10 cellular contexts compared by ENCODE assay signal in genomic region chr1:37919277-37919676, GRCh38. TPM values are rescaled to one million over a fixed set of nuclear protein-coding genes. Genes with fewer than 3 reads are reported as not detected.
DNase-seq lines count a peak whose midpoint lies in the region; ATAC-seq and TF ChIP-seq lines count a peak whose summit lies in the region.
"Had no signal": no experiment of that assay in that cellular context is flagged by ENCODE, and none has a peak within 500 bp of the region (broad histone marks: within the 10 kb centered on the region; RNA-seq: fewer than 3 reads in every experiment).

No MANE protein-coding gene starts in this region.

- TF ChIP-seq POLR2A in tibial nerve (IDR thresholded peaks at IDR 0.05), result no peak

- peak; percentile 47 for ATAC-seq in CD8-positive, alpha-beta T cell
- no peak for ATAC-seq in activated CD8-positive, alpha-beta T cell treated with anti-CD3 and anti-CD28 coated beads, Interleukin-2, amount 10 ng/mL, durations not matched to agents 7 days and 5 days
- ATAC-seq in left lung (peak; percentile 34), HG03469 (IDR thresholded peaks at IDR 0.05; ENCODE audit: unreplicated experiment) (no peak)

- no peak overlapping the region for H3K4me3 ChIP-seq in CD8-positive, alpha-beta T cell (ENCODE audit: low read depth, low read length)
- H3K4me3 ChIP-seq in HFF-Myc (replicated peaks; ENCODE audit: low read depth, low read length), result no peak overlapping the region
- no peak overlapping the region for H3K4me3 ChIP-seq in left lung
- no peak overlapping the region for H3K4me3 ChIP-seq in tibial nerve
- H3K4me3 ChIP-seq: thyroid gland had no signal

- intact Hi-C loops in CD8-positive, alpha-beta T cell (cut with DNase I, micrococcal nuclease), result no loop called here
- intact Hi-C loops in left lung (cut with DNase I), result no loop called here

- H3K36me3 Mint-ChIP-seq in CD8-positive, alpha-beta T cell, result peaks cover 15% of the 10 kb centered on the region
- H3K36me3 Mint-ChIP-seq in activated CD8-positive, alpha-beta T cell treated with anti-CD3 and anti-CD28 coated beads, Interleukin-2, amount 10 ng/mL, durations not matched to agents 7 days and 5 days (ENCODE audit: low read depth), result peaks cover 18% of the 10 kb centered on the region

- WGBS in tibial nerve, 2 donors, result 64 to 90% methylated on average over 1 of the region's 1 CpG

- CTCF ChIA-PET in CD8-positive, alpha-beta T cell (lab: Charles Lee), result no interaction called here
- CTCF ChIA-PET in activated CD8-positive, alpha-beta T cell treated with anti-CD3 and anti-CD28 coated beads, Interleukin-2, amount 10 ng/mL, durations not matched to agents 7 days and 5 days (lab: Charles Lee), result no interaction called here

- H3K4me3 Mint-ChIP-seq in CD8-positive, alpha-beta T cell, result no peak overlapping the region
- no peak overlapping the region for H3K4me3 Mint-ChIP-seq in activated CD8-positive, alpha-beta T cell treated with anti-CD3 and anti-CD28 coated beads, Interleukin-2, amount 10 ng/mL, durations not matched to agents 7 days and 5 days
- H3K4me3 Mint-ChIP-seq: activated naive CD8-positive, alpha-beta T cell treated with anti-CD3 and anti-CD28 coated beads, Interleukin-2, amount 10 ng/mL, durations not matched to agents 7 days and 5 days had no signal

- H3K27me3 ChIP-seq in CD8-positive, alpha-beta T cell (ENCODE audit: insufficient read depth, low read length), result no peaks in the 10 kb centered on the region
- H3K27me3 ChIP-seq in left lung (no peaks in the 10 kb centered on the region), tibial nerve (no peaks in the 10 kb centered on the region)
- H3K27me3 ChIP-seq: thyroid gland had no signal

- no peak overlapping the region for H3K27ac Mint-ChIP-seq in CD8-positive, alpha-beta T cell
- no peak overlapping the region for H3K27ac Mint-ChIP-seq in activated CD8-positive, alpha-beta T cell treated with anti-CD3 and anti-CD28 coated beads, Interleukin-2, amount 10 ng/mL, durations not matched to agents 7 days and 5 days
- H3K27ac Mint-ChIP-seq: activated naive CD8-positive, alpha-beta T cell treated with anti-CD3 and anti-CD28 coated beads, Interleukin-2, amount 10 ng/mL, durations not matched to agents 7 days and 5 days had no signal

- no peaks in the 10 kb centered on the region for H3K9me3 ChIP-seq in CD8-positive, alpha-beta T cell (ENCODE audit: low read length)
- H3K9me3 ChIP-seq in left lung (no peaks in the 10 kb centered on the region), tibial nerve (no peaks in the 10 kb centered on the region)
- H3K9me3 ChIP-seq: thyroid gland had no signal

- no peaks in the 10 kb centered on the region for H3K9me3 Mint-ChIP-seq in CD8-positive, alpha-beta T cell
- no peaks in the 10 kb centered on the region for H3K9me3 Mint-ChIP-seq in activated CD8-positive, alpha-beta T cell treated with anti-CD3 and anti-CD28 coated beads, Interleukin-2, amount 10 ng/mL, durations not matched to agents 7 days and 5 days (ENCODE audit: insufficient read depth)
- H3K9me3 Mint-ChIP-seq: activated naive CD8-positive, alpha-beta T cell treated with anti-CD3 and anti-CD28 coated beads, Interleukin-2, amount 10 ng/mL, durations not matched to agents 7 days and 5 days had no signal

- DNase-seq in CD8-positive, alpha-beta T cell, result peak in 2 of 7 experiments; percentile 12 to 43
- DNase-seq in HFF-Myc (ENCODE audit: extremely low read depth, low read depth), result no peak
- DNase-seq in activated CD8-positive, alpha-beta T cell treated with anti-CD3 and anti-CD28 coated beads, Interleukin-2, amount 10 ng/mL, durations not matched to agents 7 days and 5 days, result peak; percentile 37
- DNase-seq in left lung, result no peak
- DNase-seq in tibial nerve (ENCODE audit: low spot score in 2 of 2), result no peak
- no peak for DNase-seq in amniotic stem cell (lab: John Stamatoyannopoulos, UW)
- DNase-seq in activated CD4-positive, alpha-beta T cell treated with anti-CD3 and anti-CD28 coated beads, Interleukin-2, amount 50 U/mL, for 48 hours, result no peak
- DNase-seq: activated naive CD8-positive, alpha-beta T cell treated with anti-CD3 and anti-CD28 coated beads, Interleukin-2, amount 10 ng/mL, durations not matched to agents 7 days and 5 days; thyroid gland had no signal

- POLR2A ChIA-PET in CD8-positive, alpha-beta T cell (lab: Charles Lee), result no interaction called here
- POLR2A ChIA-PET in activated CD8-positive, alpha-beta T cell treated with anti-CD3 and anti-CD28 coated beads, Interleukin-2, amount 10 ng/mL, durations not matched to agents 7 days and 5 days (lab: Charles Lee), result no interaction called here

- no peak for TF ChIP-seq EP300 in tibial nerve (IDR thresholded peaks at IDR 0.05)

- H3K27me3 Mint-ChIP-seq in CD8-positive, alpha-beta T cell (ENCODE audit: low read depth), result no peaks in the 10 kb centered on the region
- no peaks in the 10 kb centered on the region for H3K27me3 Mint-ChIP-seq in activated CD8-positive, alpha-beta T cell treated with anti-CD3 and anti-CD28 coated beads, Interleukin-2, amount 10 ng/mL, durations not matched to agents 7 days and 5 days (ENCODE audit: low read depth)
- H3K27me3 Mint-ChIP-seq: activated naive CD8-positive, alpha-beta T cell treated with anti-CD3 and anti-CD28 coated beads, Interleukin-2, amount 10 ng/mL, durations not matched to agents 7 days and 5 days had no signal

- no peak overlapping the region for H3K27ac ChIP-seq in CD8-positive, alpha-beta T cell (ENCODE audit: low read depth, low read length)
- H3K27ac ChIP-seq in left lung (no peak overlapping the region), tibial nerve (no peak overlapping the region)
- H3K27ac ChIP-seq: thyroid gland had no signal

- peak; percentile 40 for TF ChIP-seq CTCF in CD8-positive, alpha-beta T cell (IDR thresholded peaks at IDR 0.05)
- TF ChIP-seq CTCF in HFF-Myc (IDR thresholded peaks at IDR 0.05; ENCODE audit: low read depth, low read length, missing control alignments), result peak; percentile 63
- peak in 1 of 2 donors; percentile 10 for TF ChIP-seq CTCF in left lung (IDR thresholded peaks at IDR 0.05)
- TF ChIP-seq CTCF in tibial nerve (IDR thresholded peaks at IDR 0.05), result peak in 1 of 5 experiments; percentile 11

- peaks cover 11% of the 10 kb centered on the region for H3K4me1 ChIP-seq in CD8-positive, alpha-beta T cell (ENCODE audit: insufficient read depth, low read length)
- H3K4me1 ChIP-seq in left lung (peaks cover 0 to 32% of the 10 kb centered on the region in 2 donors), tibial nerve (peaks cover 0 to 5% (median 0%) of the 10 kb centered on the region in 4 donors)

- H3K36me3 ChIP-seq in CD8-positive, alpha-beta T cell (ENCODE audit: insufficient read depth, low read length), result no peaks in the 10 kb centered on the region
- H3K36me3 ChIP-seq in left lung (peaks cover 0 to 12% of the 10 kb centered on the region in 2 donors), tibial nerve (peaks cover 0 to 26% (median 0%) of the 10 kb centered on the region in 3 donors)
- H3K36me3 ChIP-seq: thyroid gland had no signal

- peaks cover 39% of the 10 kb centered on the region for H3K4me1 Mint-ChIP-seq in CD8-positive, alpha-beta T cell (ENCODE audit: low read depth)
- H3K4me1 Mint-ChIP-seq in activated CD8-positive, alpha-beta T cell treated with anti-CD3 and anti-CD28 coated beads, Interleukin-2, amount 10 ng/mL, durations not matched to agents 7 days and 5 days (ENCODE audit: low read depth), result peaks cover 33% of the 10 kb centered on the region

RNA-seq across cellular contexts. Expression of gene INPP5B, which starts 27.6 kb away (rescaled TPM):
- total RNA-seq in CD8-positive, alpha-beta T cell, result 10 to 100 TPM; 11.2 to 12.7 TPM
- total RNA-seq in activated CD8-positive, alpha-beta T cell treated with anti-CD3 and anti-CD28 coated beads, Interleukin-2, amount 10 ng/mL, durations not matched to agents 7 days and 5 days, result 10 to 100 TPM; 40.2 to 41.1 TPM
- total RNA-seq in left lung (10 to 100 TPM; 27.4 to 33.1 TPM), tibial nerve (10 to 100 TPM; 39.1 to 52.5 (median 49.0) TPM)

RNA-seq across cellular contexts. Expression of gene MTF1, which starts 59.9 kb away (rescaled TPM):
- total RNA-seq in CD8-positive, alpha-beta T cell, result 10 to 100 TPM; 30.3 to 30.8 TPM
- 10 to 100 TPM; 22.4 to 27.7 TPM for total RNA-seq in activated CD8-positive, alpha-beta T cell treated with anti-CD3 and anti-CD28 coated beads, Interleukin-2, amount 10 ng/mL, durations not matched to agents 7 days and 5 days
- total RNA-seq in left lung (10 to 100 TPM; 16.8 to 37.4 TPM), tibial nerve (1 to 10 TPM; 6.1 to 9.0 (median 7.8) TPM)

Comparison
In these comparisons a context has a peak if more than half of its experiments do, and no peak if none do; other contexts are left out.
1. ATAC-seq: peak in CD8-positive, alpha-beta T cell (single experiment) and left lung (single experiment); none in activated CD8-positive, alpha-beta T cell treated with anti-CD3 and anti-CD28 coated beads, Interleukin-2, amount 10 ng/mL, durations not matched to agents 7 days and 5 days (single experiment) and HG03469 (single experiment).